ENCODE assay signal across 8 cellular contexts in the genomic region with DNA sequence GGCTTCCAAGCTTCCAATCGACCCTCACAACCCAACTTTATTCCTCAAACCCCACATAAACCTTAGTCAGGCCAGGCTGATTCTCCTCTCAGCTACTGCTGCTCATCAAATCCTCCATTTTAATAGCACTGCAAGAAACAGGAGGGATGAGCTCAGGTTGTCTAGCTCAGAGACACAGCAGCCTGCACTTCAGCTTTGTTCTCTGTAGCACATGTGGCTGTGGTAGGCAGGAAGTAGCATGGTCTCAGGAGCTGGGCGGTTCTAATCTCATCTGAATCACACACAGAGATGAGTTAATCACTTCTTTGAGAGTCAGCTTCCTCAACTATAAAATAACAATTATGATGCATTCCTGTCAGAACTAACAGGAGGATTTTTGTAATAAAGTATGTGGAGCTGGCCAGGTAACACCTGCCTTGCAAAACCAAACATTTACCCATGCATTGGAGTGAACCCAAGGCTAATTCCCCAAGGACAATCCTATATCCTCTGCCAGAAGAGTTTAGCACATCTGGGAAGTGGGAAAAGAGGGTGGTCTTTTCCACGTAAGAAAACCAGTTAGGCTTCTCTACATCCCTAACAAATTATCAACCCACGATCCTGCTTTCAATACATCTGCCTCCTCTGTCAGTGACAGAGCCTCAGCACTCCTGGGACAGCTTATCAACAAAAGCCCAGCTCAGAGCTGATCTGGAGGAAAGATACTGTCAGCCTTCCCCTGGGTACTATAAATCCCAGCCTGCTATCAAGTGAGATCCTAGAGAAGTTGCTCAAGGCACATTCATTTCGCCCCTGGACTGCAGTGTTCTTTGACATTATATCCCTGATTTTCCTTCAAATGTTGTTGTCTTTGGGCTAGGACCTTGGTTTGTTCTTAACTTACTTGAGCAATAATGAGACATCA. TPM values are rescaled to one million over a fixed set of nuclear protein-coding genes. Genes with fewer than 3 reads are reported as not detected.
A peak's percentile ranks its signal among the peaks of the same experiment; 100 is the strongest.
DNase-seq lines count a peak whose midpoint lies in the region; ATAC-seq, FAIRE-seq and TF ChIP-seq lines count a peak whose summit lies in the region.

No MANE protein-coding gene starts in this region.

- H2AFZ ChIP-seq in OCI-LY1 (ENCODE audit: low read length) (no peak overlapping the region), keratinocyte (ENCODE audit: control insufficient read depth, low read length) (no peak overlapping the region)

- H3F3A ChIP-seq in DOHH2 (ENCODE audit: control insufficient read depth, insufficient read depth) = no peaks in the 10 kb centered on the region
- no peaks in the 10 kb centered on the region for H3F3A ChIP-seq in OCI-LY1 (ENCODE audit: insufficient read depth, low read length)

- H3K9ac ChIP-seq in OCI-LY1 (ENCODE audit: low read length) = 0 out of 2 replicates have a peak overlapping the region, but pooled peaks have one; percentile 11
- peak overlapping the region; percentile 18 for H3K9ac ChIP-seq in keratinocyte (ENCODE audit: control insufficient read depth, extremely low read depth, insufficient read depth, low read length)

- H3K9me1 ChIP-seq in keratinocyte (ENCODE audit: control insufficient read depth, extremely low read depth, insufficient read depth, low read length) = no peaks in the 10 kb centered on the region

- intact Hi-C loops in Right ventricle myocardium superior (cut with DNase I) = no loop called here

- FAIRE-seq in keratinocyte (lab: Jason Lieb, UNC) = peak; percentile 98

- H3K27ac ChIP-seq in DOHH2 (ENCODE audit: low read depth, low read length) (no peak overlapping the region; the same call in 1 of the 2 replicates), OCI-LY1 (ENCODE audit: low read depth, low read length, poor library complexity, severe bottlenecking) (peak overlapping the region; percentile 37), keratinocyte (ENCODE audit: control insufficient read depth, insufficient read depth, low read length) (peak overlapping the region; percentile 74)

- H3K79me2 ChIP-seq in DOHH2 (ENCODE audit: control insufficient read depth, low read length) (no peaks in the 10 kb centered on the region), OCI-LY1 (ENCODE audit: insufficient read depth, low read length) (no peaks in the 10 kb centered on the region), keratinocyte (ENCODE audit: control insufficient read depth, insufficient read depth, low read length) (peaks cover 20% of the 10 kb centered on the region)

- TF ChIP-seq CTCF in DOHH2 (IDR thresholded peaks at IDR 0.05; ENCODE audit: low read depth, low read length, poor library complexity, severe bottlenecking) (no peak), OCI-LY1 (IDR thresholded peaks at IDR 0.05; ENCODE audit: low read length) (no peak), keratinocyte (optimal IDR thresholded peaks at IDR 0.05 in 1 of 3, IDR thresholded peaks at IDR 0.05 in 1 of 3, conservative IDR thresholded peaks at IDR 0.05 in 1 of 3; ENCODE audit: extremely low read depth in 1 of 3, insufficient read depth in 2 of 3, low read length in 3 of 3) (no peak)

- H3K27me3 ChIP-seq in DOHH2 (ENCODE audit: control insufficient read depth, low read length) = no peaks in the 10 kb centered on the region
- no peaks in the 10 kb centered on the region for H3K27me3 ChIP-seq in OCI-LY1 (ENCODE audit: insufficient read depth, low read length)
- no peaks in the 10 kb centered on the region for H3K27me3 ChIP-seq in keratinocyte (ENCODE audit: control insufficient read depth, extremely low read depth, insufficient read depth, low read length)

- H3K4me2 ChIP-seq in DOHH2 (ENCODE audit: low read length) = peak overlapping the region; percentile 28
- H3K4me2 ChIP-seq in OCI-LY1 (ENCODE audit: low read length) = no peak overlapping the region; the same call in 1 of the 2 replicates
- H3K4me2 ChIP-seq in keratinocyte (ENCODE audit: control insufficient read depth, extremely low read depth, insufficient read depth, low read depth, low read length) = peak overlapping the region; percentile 59

- no peaks in the 10 kb centered on the region for H3K9me2 ChIP-seq in DOHH2 (replicated peaks; ENCODE audit: control insufficient read depth, low read length)
- no peaks in the 10 kb centered on the region for H3K9me2 ChIP-seq in OCI-LY1 (ENCODE audit: low read depth, low read length)

- H3K4me1 ChIP-seq in DOHH2 (ENCODE audit: control insufficient read depth, low read length) (peaks cover 15% of the 10 kb centered on the region), OCI-LY1 (ENCODE audit: insufficient read depth, low read length, severe bottlenecking) (peaks cover 17% of the 10 kb centered on the region), keratinocyte (ENCODE audit: control insufficient read depth, extremely low read depth, insufficient read depth, low read length) (peaks cover 39% of the 10 kb centered on the region)

- H3K4me3 ChIP-seq in DOHH2 (ENCODE audit: low read length) (peak overlapping the region; percentile 12; the same call in 1 of the 2 replicates), OCI-LY1 (ENCODE audit: low read depth, low read length, poor library complexity, severe bottlenecking) (no peak overlapping the region), keratinocyte (ENCODE audit: control insufficient read depth in 2 of 3, extremely low read depth in 1 of 3, insufficient read depth in 2 of 3, low read depth in 1 of 3, low read length in 3 of 3) (no peak overlapping the region)

- DNase-seq in activated T-helper 1 cell treated with Interleukin-2 at 50 U/mL for 16 hours (ENCODE audit: low read depth) (peak; percentile 36), keratinocyte (ENCODE audit: low read depth, low spot score) (peak; percentile 49), SKM-1 treated with dmso at 0.1 percent for 144 hours (lab: John Stamatoyannopoulos, UW; ENCODE audit: unreplicated experiment) (no peak), Right ventricle myocardium superior (no peak)
- DNase-seq in stimulated activated CD8-positive, alpha-beta memory T cell treated with anti-CD3 and anti-CD28 coated beads, Interleukin-7, amount 100 ng/mL, for 1 hour (ENCODE audit: low read depth in 2 of 2) = peak; percentile 11 to 23

- ATAC-seq in HG02678 (IDR thresholded peaks at IDR 0.05; ENCODE audit: unreplicated experiment) = peak; percentile 82
- no peak for ATAC-seq in Right ventricle myocardium superior (ENCODE audit: poor library complexity)

- H4K20me1 ChIP-seq in DOHH2 (ENCODE audit: control insufficient read depth, insufficient read depth, low read depth, low read length) (no peaks in the 10 kb centered on the region), OCI-LY1 (ENCODE audit: insufficient read depth, low read length) (no peaks in the 10 kb centered on the region), keratinocyte (ENCODE audit: control insufficient read depth, extremely low read depth, insufficient read depth, low read length) (no peaks in the 10 kb centered on the region)

- H3K9me3 ChIP-seq in DOHH2 (ENCODE audit: control insufficient read depth, insufficient read depth, low read length) = no peaks in the 10 kb centered on the region
- no peaks in the 10 kb centered on the region for H3K9me3 ChIP-seq in OCI-LY1 (ENCODE audit: low read length)
- no peaks in the 10 kb centered on the region for H3K9me3 ChIP-seq in keratinocyte (ENCODE audit: control insufficient read depth, low read depth, low read length)

- H3K36me3 ChIP-seq in DOHH2 (ENCODE audit: control insufficient read depth, low read length) (peaks cover 28% of the 10 kb centered on the region), OCI-LY1 (ENCODE audit: insufficient read depth, low read length) (peaks cover 51% of the 10 kb centered on the region), keratinocyte (ENCODE audit: control insufficient read depth in 2 of 2, extremely low read depth in 1 of 2, insufficient read depth in 2 of 2, low read length in 2 of 2) (peaks cover 0 to 1% of the 10 kb centered on the region in 2 experiments)

- dilution Hi-C loops in keratinocyte (cut with MboI; ENCODE audit: extremely low pct_ligation_motif_present, low sequenced_read_pairs) = no loop called here

RNA-seq across cellular contexts. Expression of a gene that starts 32.8 kb away (rescaled TPM):
- 36.5 to 65.9 TPM (median 55.4 TPM) in 3 replicates for polyA plus RNA-seq in keratinocyte
- 9.8 TPM for polyA plus RNA-seq in keratinocyte (2011; ENCODE audit: low read depth)
- 38.2 and 46.5 TPM in 2 replicates for polyA plus RNA-seq in keratinocyte (2011; cell fraction: cytosol; rRNA removed)
- 41.9 and 48.5 TPM in 2 replicates for polyA plus RNA-seq in keratinocyte (2011; cell fraction: nucleus; rRNA removed)
- 17.5 and 44.5 TPM in 2 replicates for polyA plus RNA-seq in keratinocyte (2012; ENCODE audit: low replicate concordance)
- polyA minus RNA-seq in keratinocyte = 23.6 to 79.7 TPM (median 42.3 TPM) in 3 replicates
- 18.8 TPM for polyA minus RNA-seq in keratinocyte (2011; cell fraction: cytosol; rRNA and poly(A)+ RNA removed)
- polyA minus RNA-seq in keratinocyte (2011; cell fraction: nucleus; rRNA and poly(A)+ RNA removed) = 20.6 and 51.2 TPM in 2 replicates
- total RNA-seq in Right ventricle myocardium superior = 2.1 TPM

Comparison
In these comparisons a context has a peak if more than half of its experiments do, and no peak if none do; other contexts are left out.
1. DNase-seq: peak in activated T-helper 1 cell treated with Interleukin-2 at 50 U/mL for 16 hours (single experiment), keratinocyte (single experiment) and stimulated activated CD8-positive, alpha-beta memory T cell treated with anti-CD3 and anti-CD28 coated beads, Interleukin-7, amount 100 ng/mL, for 1 hour (2 of 2); none in SKM-1 treated with dmso at 0.1 percent for 144 hours (single experiment) and Right ventricle myocardium superior (single experiment).